Comparison of ENCODE assay signal across 14 cellular contexts in the genomic region with DNA sequence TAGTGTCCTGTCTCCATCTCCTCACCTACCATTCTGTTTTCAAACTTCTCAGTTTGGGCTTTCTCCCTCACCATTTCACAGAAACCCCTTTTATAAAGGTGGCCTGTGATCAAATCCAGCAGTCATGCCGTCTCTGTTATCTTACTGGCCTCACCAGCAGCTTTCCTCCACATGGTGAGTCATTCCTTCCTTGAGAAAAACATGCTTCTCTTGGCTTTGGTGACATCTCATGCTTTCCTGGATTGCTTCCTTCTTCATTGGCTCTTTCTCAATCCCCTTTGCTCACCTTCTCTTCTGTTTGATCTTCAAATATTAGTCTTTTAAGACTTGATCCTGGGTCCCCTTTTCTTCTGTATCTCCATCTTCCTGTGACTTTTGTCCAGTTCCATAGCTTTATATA.
A peak's percentile ranks its signal among the peaks of the same experiment; 100 is the strongest.
DNase-seq lines count a peak whose midpoint lies in the region; ATAC-seq and FAIRE-seq lines count a peak whose summit lies in the region.
"Had no signal": no experiment of that assay in that cellular context is flagged by ENCODE, and none has a peak within 500 bp of the region (broad histone marks: within the 10 kb centered on the region; RNA-seq: fewer than 3 reads in every experiment).

No MANE protein-coding gene starts in this region.

- FAIRE-seq in RCC 7860 (lab: Jason Lieb, UNC), result no peak

- peak; percentile 39 for DNase-seq in GM04503 (ENCODE audit: low read depth)
- peak; percentile 22 for DNase-seq in RCC 7860 (ENCODE audit: low spot score)
- peak; percentile 5 for DNase-seq in epithelial cell of prostate (ENCODE audit: low read depth, low spot score)
- peak; percentile 11 for DNase-seq in pulmonary artery endothelial cell (ENCODE audit: low read depth, low spot score)
- DNase-seq in DMS 273 treated with DMSO at 0.1 percent for 48 hours (lab: John Stamatoyannopoulos, UW), result no peak
- DNase-seq: CD4-positive, alpha-beta memory T cell; effector memory CD4-positive, alpha-beta T cell; hypothalamus; left ventricle myocardium superior; NCI-H2107 had no signal

- ATAC-seq in HG03039 (IDR thresholded peaks at IDR 0.05; ENCODE audit: unreplicated experiment) (no peak), GM18870 (IDR thresholded peaks at IDR 0.05; ENCODE audit: unreplicated experiment) (no peak)
- ATAC-seq: left ventricle myocardium superior had no signal

- H3K27ac ChIP-seq in epithelial cell of prostate, result no peak overlapping the region
- H3K27ac ChIP-seq: KMS-11, thoracic aorta had no signal
